38 cellular contexts compared by ENCODE assay signal in the genomic region with DNA sequence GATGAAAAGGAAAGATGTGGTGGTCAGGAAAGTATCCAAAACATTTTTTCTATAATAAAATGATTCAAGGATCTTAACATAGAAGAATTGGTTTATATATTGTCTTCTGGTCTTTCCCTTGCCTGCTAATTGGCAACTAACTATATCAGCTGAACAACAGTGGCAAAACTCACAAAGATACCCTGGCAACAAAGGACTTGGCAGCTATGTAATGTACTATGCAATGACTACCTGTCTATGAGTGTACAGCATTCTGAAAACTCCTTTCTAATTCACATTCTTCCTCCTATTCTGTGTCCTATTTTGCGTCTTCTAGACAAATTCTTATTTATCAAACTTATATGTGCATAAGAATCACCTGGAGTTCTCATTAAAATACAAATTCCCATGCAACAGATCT. TPM values are rescaled to one million over a fixed set of nuclear protein-coding genes. Genes with fewer than 3 reads are reported as not detected.
"Had no signal": no experiment of that assay in that cellular context is flagged by ENCODE, and none has a peak within 500 bp of the region (broad histone marks: within the 10 kb centered on the region; RNA-seq: fewer than 3 reads in every experiment).

No MANE protein-coding gene starts in this region.

- H3K4me1 ChIP-seq: ascending aorta, breast epithelium, colonic mucosa, esophagus squamous epithelium had no signal

- H3K9me3 ChIP-seq: ascending aorta, breast epithelium, colonic mucosa, esophagus squamous epithelium had no signal

- DNase-seq: activated B cell treated with CpG ODN at 0.5 μM for 24 hours; activated CD4-positive, alpha-beta T cell treated with anti-CD3 and anti-CD28 coated beads for 48 hours; activated CD4-positive, alpha-beta T cell treated with anti-CD3 and anti-CD28 coated beads, Interleukin-2, amount 50 U/mL, for 1 hour; activated CD4-positive, alpha-beta T cell treated with anti-CD3 and anti-CD28 coated beads, Interleukin-2, amount 50 U/mL, for 48 hours; activated CD8-positive, alpha-beta memory T cell treated with anti-CD3 and anti-CD28 coated beads, Interleukin-2, amount 10 ng/mL, durations not matched to agents 7 days and 5 days; activated CD8-positive, alpha-beta memory T cell treated with anti-CD3 and anti-CD28 coated beads, Interleukin-2, amount 50 U/mL, for 4 hours; activated CD8-positive, alpha-beta T cell treated with anti-CD3 and anti-CD28 coated beads, Interleukin-2, amount 10 ng/mL, durations not matched to agents 7 days and 5 days; activated effector memory CD4-positive, alpha-beta T cell treated with anti-CD3 and anti-CD28 coated beads, Interleukin-2, amount 50 U/mL, for 16 hours; activated naive CD4-positive, alpha-beta T cell treated with anti-CD3 and anti-CD28 coated beads for 36 hours; activated naive CD8-positive, alpha-beta T cell treated with anti-CD3 and anti-CD28 coated beads for 36 hours; activated naive CD8-positive, alpha-beta T cell treated with anti-CD3 and anti-CD28 coated beads, Interleukin-2, amount 50 U/mL, for 24 hours; activated T-cell treated with anti-CD3 and anti-CD28 coated beads, Interleukin-2, amount 50 U/mL, for 1 hour; activated T-cell treated with anti-CD3 and anti-CD28 coated beads, Interleukin-2, amount 50 U/mL, for 48 hours; central memory CD4-positive, alpha-beta T cell; cerebellar nuclear complex; colonic mucosa; effector CD8-positive, alpha-beta T cell; esophagus squamous epithelium; head of caudate nucleus; hippocampal formation; T1000; WERI-Rb-1 had no signal

- H3K36me3 Mint-ChIP-seq: activated CD8-positive, alpha-beta memory T cell treated with anti-CD3 and anti-CD28 coated beads, Interleukin-2, amount 10 ng/mL, durations not matched to agents 7 days and 5 days; activated naive CD4-positive, alpha-beta T cell treated with anti-CD3 and anti-CD28 coated beads, Interleukin-2, amount 50 U/mL, for 24 hours; activated naive CD8-positive, alpha-beta T cell treated with anti-CD3 and anti-CD28 coated beads for 36 hours; brain had no signal

- H3K9me3 Mint-ChIP-seq: activated B cell treated with CpG ODN at 0.5 μM for 24 hours; activated naive CD4-positive, alpha-beta T cell treated with anti-CD3 and anti-CD28 coated beads, Interleukin-2, amount 50 U/mL, for 24 hours; activated naive CD8-positive, alpha-beta T cell treated with anti-CD3 and anti-CD28 coated beads for 36 hours; activated naive CD8-positive, alpha-beta T cell treated with anti-CD3 and anti-CD28 coated beads, Interleukin-2, amount 50 U/mL, for 24 hours; activated T-helper 1 cell treated with anti-CD3 and anti-CD28 coated beads, Interleukin-12 subunit alpha, Interleukin-12 subunit beta, Interleukin-2, Interleukin-4 antibody, amounts not matched to agents 30 ng/mL and 10 ng/mL and 1 ng/mL, durations not matched to agents 14 hours and 24 hours and 36 hours; activated T-helper 2 cell treated with anti-CD3 and anti-CD28 coated beads, Interferon-gamma antibody, Interleukin-2, Interleukin-4, amounts not matched to agents 10 μg/mL and 5 μg/mL and 100 μg/mL, durations not matched to agents 14 hours and 24 hours and 36 hours; T-helper 1 cell treated with Interleukin-12 subunit alpha and Interleukin-12 subunit beta and Interleukin-4 antibody, amounts not matched to agents 30 μg/mL and 1 μg/mL, for 36 hours; T-helper 2 cell treated with Interferon-gamma antibody and Interleukin-4, amounts not matched to agents 5 μg/mL and 100 μg/mL, for 36 hours had no signal

- H3K36me3 ChIP-seq: ascending aorta, breast epithelium, cardiac muscle cell, colonic mucosa, esophagus squamous epithelium, WERI-Rb-1 had no signal

- H3K27me3 ChIP-seq: ascending aorta, breast epithelium, cardiac muscle cell, colonic mucosa, esophagus squamous epithelium had no signal

- H3K27ac Mint-ChIP-seq: activated B cell treated with CpG ODN at 0.5 μM for 24 hours; activated CD8-positive, alpha-beta memory T cell treated with anti-CD3 and anti-CD28 coated beads, Interleukin-2, amount 10 ng/mL, durations not matched to agents 7 days and 5 days; activated CD8-positive, alpha-beta T cell treated with anti-CD3 and anti-CD28 coated beads, Interleukin-2, amount 10 ng/mL, durations not matched to agents 7 days and 5 days; activated naive CD4-positive, alpha-beta T cell treated with anti-CD3 and anti-CD28 coated beads for 36 hours; activated naive CD4-positive, alpha-beta T cell treated with anti-CD3 and anti-CD28 coated beads, Interleukin-2, amount 50 U/mL, for 24 hours; activated naive CD8-positive, alpha-beta T cell treated with anti-CD3 and anti-CD28 coated beads for 36 hours; activated naive CD8-positive, alpha-beta T cell treated with anti-CD3 and anti-CD28 coated beads, Interleukin-2, amount 50 U/mL, for 24 hours; activated T-helper 1 cell treated with anti-CD3 and anti-CD28 coated beads, Interleukin-12 subunit alpha, Interleukin-12 subunit beta, Interleukin-2, Interleukin-4 antibody, amounts not matched to agents 30 ng/mL and 10 ng/mL and 1 ng/mL, durations not matched to agents 14 hours and 24 hours and 36 hours; activated T-helper 2 cell treated with anti-CD3 and anti-CD28 coated beads, Interferon-gamma antibody, Interleukin-2, Interleukin-4, amounts not matched to agents 10 μg/mL and 5 μg/mL and 100 μg/mL, durations not matched to agents 14 hours and 24 hours and 36 hours; brain; T-helper 1 cell treated with Interleukin-12 subunit alpha and Interleukin-12 subunit beta and Interleukin-4 antibody, amounts not matched to agents 30 μg/mL and 1 μg/mL, for 36 hours; T-helper 2 cell treated with Interferon-gamma antibody and Interleukin-4, amounts not matched to agents 5 μg/mL and 100 μg/mL, for 36 hours had no signal

- H3K27ac ChIP-seq: ascending aorta, breast epithelium, cardiac muscle cell, colonic mucosa, epithelial cell of prostate, esophagus squamous epithelium, WERI-Rb-1 had no signal

- H3K4me1 Mint-ChIP-seq: activated CD8-positive, alpha-beta memory T cell treated with anti-CD3 and anti-CD28 coated beads, Interleukin-2, amount 10 ng/mL, durations not matched to agents 7 days and 5 days; activated naive CD4-positive, alpha-beta T cell treated with anti-CD3 and anti-CD28 coated beads, Interleukin-2, amount 50 U/mL, for 24 hours; activated naive CD8-positive, alpha-beta T cell treated with anti-CD3 and anti-CD28 coated beads for 36 hours; activated naive CD8-positive, alpha-beta T cell treated with anti-CD3 and anti-CD28 coated beads, Interleukin-2, amount 50 U/mL, for 24 hours; brain had no signal

- H3K27me3 Mint-ChIP-seq: activated B cell treated with CpG ODN at 0.5 μM for 24 hours; activated naive CD4-positive, alpha-beta T cell treated with anti-CD3 and anti-CD28 coated beads, Interleukin-2, amount 50 U/mL, for 24 hours; activated naive CD8-positive, alpha-beta T cell treated with anti-CD3 and anti-CD28 coated beads for 36 hours; activated naive CD8-positive, alpha-beta T cell treated with anti-CD3 and anti-CD28 coated beads, Interleukin-2, amount 50 U/mL, for 24 hours; brain had no signal

- H3K4me3 ChIP-seq: ascending aorta, breast epithelium, cardiac muscle cell, colonic mucosa, esophagus squamous epithelium had no signal

- H3K4me3 Mint-ChIP-seq: activated B cell treated with CpG ODN at 0.5 μM for 24 hours; activated CD8-positive, alpha-beta memory T cell treated with anti-CD3 and anti-CD28 coated beads, Interleukin-2, amount 10 ng/mL, durations not matched to agents 7 days and 5 days; activated CD8-positive, alpha-beta T cell treated with anti-CD3 and anti-CD28 coated beads, Interleukin-2, amount 10 ng/mL, durations not matched to agents 7 days and 5 days; activated naive CD4-positive, alpha-beta T cell treated with anti-CD3 and anti-CD28 coated beads for 36 hours; activated naive CD4-positive, alpha-beta T cell treated with anti-CD3 and anti-CD28 coated beads, Interleukin-2, amount 50 U/mL, for 24 hours; activated naive CD8-positive, alpha-beta T cell treated with anti-CD3 and anti-CD28 coated beads for 36 hours; activated naive CD8-positive, alpha-beta T cell treated with anti-CD3 and anti-CD28 coated beads, Interleukin-2, amount 50 U/mL, for 24 hours; activated T-helper 1 cell treated with anti-CD3 and anti-CD28 coated beads, Interleukin-12 subunit alpha, Interleukin-12 subunit beta, Interleukin-2, Interleukin-4 antibody, amounts not matched to agents 30 ng/mL and 10 ng/mL and 1 ng/mL, durations not matched to agents 14 hours and 24 hours and 36 hours; brain; T-helper 1 cell treated with Interleukin-12 subunit alpha and Interleukin-12 subunit beta and Interleukin-4 antibody, amounts not matched to agents 30 μg/mL and 1 μg/mL, for 36 hours; T-helper 2 cell treated with Interferon-gamma antibody and Interleukin-4, amounts not matched to agents 5 μg/mL and 100 μg/mL, for 36 hours had no signal

- ATAC-seq: activated CD4-positive, CD25-positive, alpha-beta regulatory T cell treated with anti-CD3 and anti-CD28 coated beads, Interleukin-2, amount 50 U/mL, for 24 hours; activated CD8-positive, alpha-beta memory T cell treated with anti-CD3 and anti-CD28 coated beads, Interleukin-2, amount 10 ng/mL, durations not matched to agents 7 days and 5 days; activated CD8-positive, alpha-beta T cell treated with anti-CD3 and anti-CD28 coated beads, Interleukin-2, amount 10 ng/mL, durations not matched to agents 7 days and 5 days; activated naive CD8-positive, alpha-beta T cell treated with anti-CD3 and anti-CD28 coated beads, Interleukin-2, amount 50 U/mL, for 24 hours had no signal

RNA-seq across cellular contexts. Expression of a gene that starts 15.7 kb away (rescaled TPM):
- total RNA-seq: activated B cell treated with CpG ODN at 0.5 μM for 24 hours; activated CD8-positive, alpha-beta memory T cell treated with anti-CD3 and anti-CD28 coated beads for 36 hours; activated CD8-positive, alpha-beta memory T cell treated with anti-CD3 and anti-CD28 coated beads, Interleukin-2, amount 10 ng/mL, durations not matched to agents 7 days and 5 days; activated CD8-positive, alpha-beta T cell treated with anti-CD3 and anti-CD28 coated beads, Interleukin-2, amount 10 ng/mL, durations not matched to agents 7 days and 5 days; activated naive CD4-positive, alpha-beta T cell treated with anti-CD3 and anti-CD28 coated beads for 36 hours; activated naive CD8-positive, alpha-beta T cell treated with anti-CD3 and anti-CD28 coated beads for 36 hours; activated T-helper 1 cell treated with anti-CD3 and anti-CD28 coated beads, Interleukin-12 subunit alpha, Interleukin-12 subunit beta, Interleukin-2, Interleukin-4 antibody, amounts not matched to agents 30 ng/mL and 10 ng/mL and 1 ng/mL, durations not matched to agents 14 hours and 24 hours and 36 hours; activated T-helper 2 cell treated with anti-CD3 and anti-CD28 coated beads, Interferon-gamma antibody, Interleukin-2, Interleukin-4, amounts not matched to agents 10 μg/mL and 5 μg/mL and 100 μg/mL, durations not matched to agents 14 hours and 24 hours and 36 hours; ascending aorta; dermis microvascular lymphatic vessel endothelial cell; endothelial cell of umbilical vein; fibroblast of lung; fibroblast of villous mesenchyme had no signal
- polyA plus RNA-seq: cardiac muscle cell, endothelial cell of umbilical vein, fibroblast of lung had no signal
